In genomic region chr1:109787211-109787844, GRCh38 we compare ENCODE assay signal across 1 cellular context.
TF ChIP-seq lines count a peak whose summit lies in the region.

No MANE protein-coding gene starts in this region.

TF ChIP-seq in K562, 482 proteins besides CTCF, POLR2A, EP300 and RAD21:
- no peak for TF ChIP-seq ZBTB9 (CRISPR knock-in tag; IDR thresholded peaks at IDR 0.05)
- TF ChIP-seq BRD4 (IDR thresholded peaks at IDR 0.05) = no peak
- TF ChIP-seq TRIM24 (IDR thresholded peaks at IDR 0.05) = 0 out of 4 replicates have a peak, but pooled peaks of 1 of the 2 experiments have one; percentile 21
- no peak for TF ChIP-seq ZFP91 (CRISPR knock-in tag; IDR thresholded peaks at IDR 0.05)
- TF ChIP-seq ESRRA (IDR thresholded peaks at IDR 0.05; ENCODE audit: borderline replicate concordance, low read depth) = no peak
- no peak for TF ChIP-seq L3MBTL2 (IDR thresholded peaks at IDR 0.05)
- no peak for TF ChIP-seq HMBOX1 (IDR thresholded peaks at IDR 0.05)
- no peak for TF ChIP-seq SAP30 (IDR thresholded peaks at IDR 0.05; ENCODE audit: borderline replicate concordance, insufficient read depth, low read depth, low read length, poor library complexity, severe bottlenecking)
- no peak for TF ChIP-seq ILF3 (IDR thresholded peaks at IDR 0.05; ENCODE audit: borderline replicate concordance)
- TF ChIP-seq HMGN3 (IDR thresholded peaks at IDR 0.05; ENCODE audit: borderline replicate concordance, extremely low read depth, insufficient read length, low read depth, low read length) = no peak
- TF ChIP-seq ZBTB8A (IDR thresholded peaks at IDR 0.05; ENCODE audit: partially characterized antibody) = no peak
- TF ChIP-seq TRIM28 (IDR thresholded peaks at IDR 0.05) = peak; percentile 66; the same call in 1 of the 2 replicates
- TF ChIP-seq MAFG (tag; conservative IDR thresholded peaks at IDR 0.05) = no peak
- no peak for TF ChIP-seq ARID3A (IDR thresholded peaks at IDR 0.05; ENCODE audit: borderline replicate concordance, low read depth, low read length)
- TF ChIP-seq HDAC1 (IDR thresholded peaks at IDR 0.05) = no peak
- TF ChIP-seq CBX3 (IDR thresholded peaks at IDR 0.05; ENCODE audit: borderline replicate concordance in 1 of 2, low read length in 2 of 2) = 0 out of 3 replicates have a peak, but pooled peaks of 1 of the 2 experiments have one; percentile 34
- no peak for TF ChIP-seq ASH1L (IDR thresholded peaks at IDR 0.05; ENCODE audit: borderline replicate concordance, low read depth, partially characterized antibody)
- no peak for TF ChIP-seq CBX1 (IDR thresholded peaks at IDR 0.05; ENCODE audit: low read depth)
- TF ChIP-seq ATF2 (CRISPR knock-in tag; IDR thresholded peaks at IDR 0.05) = no peak
- no peak for TF ChIP-seq ZNF347 (CRISPR knock-in tag; IDR thresholded peaks at IDR 0.05; ENCODE audit: low read depth)
- TF ChIP-seq BRCA1 (IDR thresholded peaks at IDR 0.05) = no peak
- 0 out of 2 replicates have a peak, but pooled peaks have one; percentile 63 for TF ChIP-seq BRCA1 (CRISPR knock-in tag; IDR thresholded peaks at IDR 0.05)
- TF ChIP-seq HDGF (IDR thresholded peaks at IDR 0.05) = no peak
- TF ChIP-seq MXD1 (CRISPR knock-in tag; IDR thresholded peaks at IDR 0.05; ENCODE audit: borderline replicate concordance, poor library complexity, severe bottlenecking) = no peak
- TF ChIP-seq KDM1A (IDR thresholded peaks at IDR 0.05) = no peak
- peak; percentile 79 for TF ChIP-seq ZNF316 (IDR thresholded peaks at IDR 0.05)
- TF ChIP-seq TAF1 (IDR thresholded peaks at IDR 0.05; ENCODE audit: control insufficient read depth, extremely low read depth, insufficient read depth, low read length, severe bottlenecking) = no peak
- TF ChIP-seq SIN3B (IDR thresholded peaks at IDR 0.05; ENCODE audit: low read depth) = no peak
- no peak for TF ChIP-seq FUS (optimal IDR thresholded peaks at IDR 0.05; ENCODE audit: low read depth, low read length)
- TF ChIP-seq ZFP30 (CRISPR knock-in tag; IDR thresholded peaks at IDR 0.05; ENCODE audit: borderline replicate concordance) = no peak
- no peak for TF ChIP-seq RB1 (IDR thresholded peaks at IDR 0.05; ENCODE audit: low read depth)
- no peak for TF ChIP-seq ZNF277 (CRISPR knock-in tag; IDR thresholded peaks at IDR 0.05; ENCODE audit: borderline replicate concordance)
